11 cellular contexts compared by ENCODE assay signal in genomic region chrX:23845316-23845932, GRCh38.
DNase-seq lines count a peak whose midpoint lies in the region; ATAC-seq and TF ChIP-seq lines count a peak whose summit lies in the region.
"Had no signal": no experiment of that assay in that cellular context is flagged by ENCODE, and none has a peak within 500 bp of the region (broad histone marks: within the 10 kb centered on the region; RNA-seq: fewer than 3 reads in every experiment).

No MANE protein-coding gene starts in this region.

- no peaks in the 10 kb centered on the region for H3K27me3 ChIP-seq in CD8-positive, alpha-beta T cell (ENCODE audit: insufficient read depth, low read length)

- H3K9me3 ChIP-seq in CD8-positive, alpha-beta T cell (ENCODE audit: low read length) = no peaks in the 10 kb centered on the region

- H3K4me3 Mint-ChIP-seq in neural crest cell = no peak overlapping the region
- no peak overlapping the region for H3K4me3 Mint-ChIP-seq in activated naive CD8-positive, alpha-beta T cell treated with anti-CD3 and anti-CD28 coated beads, Interleukin-2, amount 50 U/mL, for 24 hours
- H3K4me3 Mint-ChIP-seq in CD8-positive, alpha-beta T cell = no peak overlapping the region

- H3K9me3 Mint-ChIP-seq in neural crest cell = peaks cover 3% of the 10 kb centered on the region
- H3K9me3 Mint-ChIP-seq in activated naive CD8-positive, alpha-beta T cell treated with anti-CD3 and anti-CD28 coated beads, Interleukin-2, amount 50 U/mL, for 24 hours = no peaks in the 10 kb centered on the region
- no peaks in the 10 kb centered on the region for H3K9me3 Mint-ChIP-seq in CD8-positive, alpha-beta T cell

- no peak overlapping the region for H3K4me3 ChIP-seq in fibroblast of the aortic adventitia (ENCODE audit: low read depth, low read length)
- no peak overlapping the region for H3K4me3 ChIP-seq in CD8-positive, alpha-beta T cell (ENCODE audit: low read depth, low read length)

- no peak for TF ChIP-seq CTCF in C4-2B (conservative IDR thresholded peaks at IDR 0.05)
- no peak for TF ChIP-seq CTCF in RWPE1 (conservative IDR thresholded peaks at IDR 0.05; ENCODE audit: low read depth)
- TF ChIP-seq CTCF in fibroblast of the aortic adventitia (IDR thresholded peaks at IDR 0.05; ENCODE audit: insufficient read depth, low read length) = no peak
- no peak for TF ChIP-seq CTCF in neural crest cell (conservative IDR thresholded peaks at IDR 0.05)
- TF ChIP-seq CTCF in CD8-positive, alpha-beta T cell (IDR thresholded peaks at IDR 0.05) = no peak

- H3K27me3 Mint-ChIP-seq in neural crest cell (ENCODE audit: low read depth) = no peaks in the 10 kb centered on the region
- H3K27me3 Mint-ChIP-seq in activated naive CD8-positive, alpha-beta T cell treated with anti-CD3 and anti-CD28 coated beads, Interleukin-2, amount 50 U/mL, for 24 hours = no peaks in the 10 kb centered on the region
- no peaks in the 10 kb centered on the region for H3K27me3 Mint-ChIP-seq in CD8-positive, alpha-beta T cell (ENCODE audit: low read depth)

- H3K4me1 Mint-ChIP-seq in neural crest cell = peaks cover 40% of the 10 kb centered on the region
- no peaks in the 10 kb centered on the region for H3K4me1 Mint-ChIP-seq in activated naive CD8-positive, alpha-beta T cell treated with anti-CD3 and anti-CD28 coated beads, Interleukin-2, amount 50 U/mL, for 24 hours
- no peaks in the 10 kb centered on the region for H3K4me1 Mint-ChIP-seq in CD8-positive, alpha-beta T cell (ENCODE audit: low read depth)

- no peaks in the 10 kb centered on the region for H3K36me3 ChIP-seq in CD8-positive, alpha-beta T cell (ENCODE audit: insufficient read depth, low read length)

- H3K4me1 ChIP-seq in CD8-positive, alpha-beta T cell (ENCODE audit: insufficient read depth, low read length) = no peaks in the 10 kb centered on the region

- DNase-seq in RWPE1 (ENCODE audit: low spot score) (no peak), fibroblast of the aortic adventitia (ENCODE audit: low read depth) (peak; percentile 15), neural crest cell (ENCODE audit: low read depth, low spot score) (no peak), SW 1271 (lab: John Stamatoyannopoulos, UW) (no peak), putamen (ENCODE audit: low spot score) (no peak)
- no peak for DNase-seq in activated naive CD8-positive, alpha-beta T cell treated with anti-CD3 and anti-CD28 coated beads, Interleukin-2, amount 50 U/mL, for 24 hours
- no peak for DNase-seq in CD8-positive, alpha-beta T cell
- DNase-seq: NCI-H146; stimulated activated naive CD4-positive, alpha-beta T cell treated with Interleukin-2 at 50 U/mL for 16 hours had no signal

- CTCF ChIA-PET in RWPE1 (lab: Yijun Ruan, JAX) = no interaction called here
- CTCF ChIA-PET in CD8-positive, alpha-beta T cell (lab: Charles Lee) = no interaction called here

- peak overlapping the region; percentile 76 for H3K27ac Mint-ChIP-seq in neural crest cell (ENCODE audit: unreplicated experiment)
- H3K27ac Mint-ChIP-seq in activated naive CD8-positive, alpha-beta T cell treated with anti-CD3 and anti-CD28 coated beads, Interleukin-2, amount 50 U/mL, for 24 hours = no peak overlapping the region
- no peak overlapping the region for H3K27ac Mint-ChIP-seq in CD8-positive, alpha-beta T cell

- POLR2A ChIA-PET in RWPE1 (lab: Yijun Ruan, JAX; ENCODE audit: low non-redundant PET) = interaction anchor here (0.6 kb wide), 1 partner anchor 63 kb away, joined by 3 read pairs; the partner anchor contains the start of gene SAT1
- POLR2A ChIA-PET in CD8-positive, alpha-beta T cell (lab: Charles Lee) = no interaction called here

- H3K27ac ChIP-seq in C4-2B = peak overlapping the region; percentile 49
- peak overlapping the region; percentile 52; the same call in 1 of the 2 replicates for H3K27ac ChIP-seq in RWPE1
- no peak overlapping the region for H3K27ac ChIP-seq in CD8-positive, alpha-beta T cell (ENCODE audit: low read depth, low read length)

- intact Hi-C loops in CD8-positive, alpha-beta T cell (cut with DNase I, micrococcal nuclease) = no loop called here

- ATAC-seq in activated naive CD8-positive, alpha-beta T cell treated with anti-CD3 and anti-CD28 coated beads, Interleukin-2, amount 50 U/mL, for 24 hours = no peak
- no peak for ATAC-seq in CD8-positive, alpha-beta T cell
- ATAC-seq: activated CD4-positive, CD25-positive, alpha-beta regulatory T cell treated with anti-CD3 and anti-CD28 coated beads, Interleukin-2, amount 50 U/mL, for 24 hours had no signal

- H3K36me3 Mint-ChIP-seq in neural crest cell (ENCODE audit: low read depth) = peaks cover 15% of the 10 kb centered on the region
- H3K36me3 Mint-ChIP-seq in activated naive CD8-positive, alpha-beta T cell treated with anti-CD3 and anti-CD28 coated beads, Interleukin-2, amount 50 U/mL, for 24 hours (ENCODE audit: low read depth) = no peaks in the 10 kb centered on the region
- peaks cover 4% of the 10 kb centered on the region for H3K36me3 Mint-ChIP-seq in CD8-positive, alpha-beta T cell
